1 cellular context compared by ENCODE assay signal in the genomic region with DNA sequence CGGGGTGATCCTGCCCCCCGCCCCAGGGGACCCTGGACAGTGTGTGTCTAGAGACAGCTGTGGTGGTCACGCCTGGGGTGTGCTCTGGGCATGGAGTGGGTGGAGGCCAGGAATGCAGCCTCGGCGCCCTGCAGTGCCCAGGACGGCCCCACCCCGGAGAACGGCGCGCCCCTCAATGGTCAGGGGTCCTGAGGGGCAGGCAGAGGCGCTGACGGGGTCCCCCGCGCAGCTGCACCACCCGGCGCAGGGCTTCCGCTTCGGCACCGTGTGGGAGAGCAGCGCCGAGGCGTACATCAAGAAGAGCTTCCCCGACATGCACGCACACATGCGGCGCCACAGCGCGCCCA.
TF ChIP-seq lines count a peak whose summit lies in the region.

No MANE protein-coding gene starts in this region.

TF ChIP-seq in GM12878, 131 proteins besides CTCF, POLR2A, EP300 and RAD21:
- TF ChIP-seq FOXK2 (IDR thresholded peaks at IDR 0.05) (no peak), NBN (IDR thresholded peaks at IDR 0.05) (no peak), STAT3 (IDR thresholded peaks at IDR 0.05; ENCODE audit: low read depth, low read length) (no peak)
- TF ChIP-seq, protein P1, sequence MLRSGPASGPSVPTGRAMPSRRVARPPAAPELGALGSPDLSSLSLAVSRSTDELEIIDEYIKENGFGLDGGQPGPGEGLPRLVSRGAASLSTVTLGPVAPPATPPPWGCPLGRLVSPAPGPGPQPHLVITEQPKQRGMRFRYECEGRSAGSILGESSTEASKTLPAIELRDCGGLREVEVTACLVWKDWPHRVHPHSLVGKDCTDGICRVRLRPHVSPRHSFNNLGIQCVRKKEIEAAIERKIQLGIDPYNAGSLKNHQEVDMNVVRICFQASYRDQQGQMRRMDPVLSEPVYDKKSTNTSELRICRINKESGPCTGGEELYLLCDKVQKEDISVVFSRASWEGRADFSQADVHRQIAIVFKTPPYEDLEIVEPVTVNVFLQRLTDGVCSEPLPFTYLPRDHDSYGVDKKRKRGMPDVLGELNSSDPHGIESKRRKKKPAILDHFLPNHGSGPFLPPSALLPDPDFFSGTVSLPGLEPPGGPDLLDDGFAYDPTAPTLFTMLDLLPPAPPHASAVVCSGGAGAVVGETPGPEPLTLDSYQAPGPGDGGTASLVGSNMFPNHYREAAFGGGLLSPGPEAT (IDR thresholded peaks at IDR 0.05; ENCODE audit: low read depth) = no peak
- TF ChIP-seq, protein P2, sequence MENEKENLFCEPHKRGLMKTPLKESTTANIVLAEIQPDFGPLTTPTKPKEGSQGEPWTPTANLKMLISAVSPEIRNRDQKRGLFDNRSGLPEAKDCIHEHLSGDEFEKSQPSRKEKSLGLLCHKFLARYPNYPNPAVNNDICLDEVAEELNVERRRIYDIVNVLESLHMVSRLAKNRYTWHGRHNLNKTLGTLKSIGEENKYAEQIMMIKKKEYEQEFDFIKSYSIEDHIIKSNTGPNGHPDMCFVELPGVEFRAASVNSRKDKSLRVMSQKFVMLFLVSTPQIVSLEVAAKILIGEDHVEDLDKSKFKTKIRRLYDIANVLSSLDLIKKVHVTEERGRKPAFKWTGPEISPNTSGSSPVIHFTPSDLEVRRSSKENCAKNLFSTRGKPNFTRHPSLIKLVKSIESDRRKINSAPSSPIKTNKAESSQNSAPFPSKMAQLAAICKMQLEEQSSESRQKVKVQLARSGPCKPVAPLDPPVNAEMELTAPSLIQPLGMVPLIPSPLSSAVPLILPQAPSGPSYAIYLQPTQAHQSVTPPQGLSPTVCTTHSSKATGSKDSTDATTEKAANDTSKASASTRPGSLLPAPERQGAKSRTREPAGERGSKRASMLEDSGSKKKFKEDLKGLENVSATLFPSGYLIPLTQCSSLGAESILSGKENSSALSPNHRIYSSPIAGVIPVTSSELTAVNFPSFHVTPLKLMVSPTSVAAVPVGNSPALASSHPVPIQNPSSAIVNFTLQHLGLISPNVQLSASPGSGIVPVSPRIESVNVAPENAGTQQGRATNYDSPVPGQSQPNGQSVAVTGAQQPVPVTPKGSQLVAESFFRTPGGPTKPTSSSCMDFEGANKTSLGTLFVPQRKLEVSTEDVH (IDR thresholded peaks at IDR 0.05; ENCODE audit: low read depth, partially characterized antibody) = no peak
TF ChIP-seq in GM12878: peak in this region for 0.
